Comparison of ENCODE assay signal across 8 cellular contexts in genomic region chr18:58862404-58862803, GRCh38. TPM values are rescaled to one million over a fixed set of nuclear protein-coding genes. Genes with fewer than 3 reads are reported as not detected.
DNase-seq lines count a peak whose midpoint lies in the region; ATAC-seq and TF ChIP-seq lines count a peak whose summit lies in the region.

No MANE protein-coding gene starts in this region.

- H3K9me3 ChIP-seq in GM23248 (ENCODE audit: low read depth) (no peaks in the 10 kb centered on the region), OCI-LY7 (ENCODE audit: low read length) (no peaks in the 10 kb centered on the region), esophagus muscularis mucosa (no peaks in the 10 kb centered on the region)

- H3K9me2 ChIP-seq in GM23248 (ENCODE audit: insufficient read depth) (no peaks in the 10 kb centered on the region), OCI-LY7 (ENCODE audit: insufficient read depth, low read length) (no peaks in the 10 kb centered on the region)

- POLR2A ChIA-PET in OCI-LY7 (lab: Charles Lee) (interaction anchor here (0.9 kb wide), 1 partner anchor 12 kb away, joined by 3 read pairs; no protein-coding TSS in a partner anchor), HEK293T (lab: Yijun Ruan, JAX) (no interaction called here)

- ATAC-seq in GM18498 (IDR thresholded peaks at IDR 0.05; ENCODE audit: unreplicated experiment) = no peak
- ATAC-seq in HG02798 (IDR thresholded peaks at IDR 0.05; ENCODE audit: poor library complexity, unreplicated experiment) = no peak

- H3K27ac ChIP-seq in GM23248 = peak overlapping the region; percentile 90
- peak overlapping the region; percentile 65 for H3K27ac ChIP-seq in OCI-LY7 (ENCODE audit: low read depth, low read length, poor library complexity, severe bottlenecking)
- peak overlapping the region; percentile 92 to 96 (median 96) for H3K27ac ChIP-seq in esophagus muscularis mucosa (replicated peaks in 1 of 4)

- DNase-seq in GM23248 (no peak), OCI-LY7 (ENCODE audit: low spot score) (peak; percentile 5), esophagus muscularis mucosa (ENCODE audit: extremely low spot score) (no peak), retina (peak; percentile 63), HEK293T (ENCODE audit: extremely low spot score) (no peak), UCSD-AML1 (lab: John Stamatoyannopoulos, UW; ENCODE audit: unreplicated experiment) (no peak)

- BruUV-seq in OCI-LY7 (replicated peaks; lab: Mats Ljungman, UMichigan) = no TSS peak

- no peak for TF ChIP-seq EP300 in esophagus muscularis mucosa (IDR thresholded peaks at IDR 0.05)

- H3K4me1 ChIP-seq in GM23248 (ENCODE audit: insufficient read depth) = peaks cover 88% of the 10 kb centered on the region
- peaks cover 31% of the 10 kb centered on the region for H3K4me1 ChIP-seq in OCI-LY7 (ENCODE audit: insufficient read depth, low read length, poor library complexity, severe bottlenecking)
- peaks cover 63 to 82% (median 73%) of the 10 kb centered on the region in 4 donors for H3K4me1 ChIP-seq in esophagus muscularis mucosa

- H3K4me2 ChIP-seq in GM23248 (ENCODE audit: unreplicated experiment) = peak overlapping the region; percentile 84
- H3K4me2 ChIP-seq in OCI-LY7 (ENCODE audit: low read length) = peak overlapping the region; percentile 88

- CTCF ChIA-PET in OCI-LY7 (lab: Charles Lee; ENCODE audit: unreplicated experiment) (no interaction called here), HEK293T (lab: Yijun Ruan, JAX) (no interaction called here)

- H3F3A ChIP-seq in GM23248 (ENCODE audit: insufficient read depth) = peaks cover 51% of the 10 kb centered on the region

- TF ChIP-seq CTCF in OCI-LY7 (conservative IDR thresholded peaks at IDR 0.05; ENCODE audit: low read length) (no peak), esophagus muscularis mucosa (IDR thresholded peaks at IDR 0.05) (no peak)

- peak overlapping the region; percentile 90 for H2AFZ ChIP-seq in GM23248
- peak overlapping the region; percentile 95 for H2AFZ ChIP-seq in OCI-LY7 (ENCODE audit: low read length)

- no peaks in the 10 kb centered on the region for H3K27me3 ChIP-seq in GM23248 (replicated peaks; ENCODE audit: insufficient read depth)
- no peaks in the 10 kb centered on the region for H3K27me3 ChIP-seq in esophagus muscularis mucosa

- 39 to 41% methylated on average over 10 of the region's 10 CpGs for WGBS in GM23248 (ENCODE audit: low coverage in 1 of 2, low lambda C conversion rate in 2 of 2, missing lambda C conversion rate in 2 of 2), 2 experiments
- WGBS in esophagus muscularis mucosa = 71% methylated on average over 10 of the region's 10 CpGs

- H3K79me2 ChIP-seq in GM23248 (ENCODE audit: insufficient read depth) = peaks cover 48% of the 10 kb centered on the region
- H3K79me2 ChIP-seq in OCI-LY7 (ENCODE audit: insufficient read depth, low read depth, low read length) = peaks cover 4% of the 10 kb centered on the region; the same call in 1 of the 2 replicates

- H4K20me1 ChIP-seq in GM23248 (ENCODE audit: insufficient read depth) (no peaks in the 10 kb centered on the region), OCI-LY7 (ENCODE audit: insufficient read depth, low read length) (no peaks in the 10 kb centered on the region)

- intact Hi-C loops in OCI-LY7 (cut with micrococcal nuclease; ENCODE audit: unreplicated experiment) = loop anchor here (10.0 kb wide), 1 partner anchor 78 kb away; no protein-coding TSS in a partner anchor
- intact Hi-C loops in esophagus muscularis mucosa (cut with DNase I) = loop anchor here (5.0 kb wide), 1 partner anchor 275 kb away; the partner anchor contains the start of gene SEC11C

- peak overlapping the region; percentile 95 for H3K9ac ChIP-seq in GM23248

- TF ChIP-seq POLR2A in esophagus muscularis mucosa (IDR thresholded peaks at IDR 0.05; ENCODE audit: low read depth) = no peak

- in situ Hi-C loops in GM23248 (cut with MboI) = no loop called here

- H3K4me3 ChIP-seq in GM23248 = peak overlapping the region; percentile 75
- peak overlapping the region; percentile 66 for H3K4me3 ChIP-seq in OCI-LY7 (ENCODE audit: low read depth, low read length, poor library complexity, severe bottlenecking)
- peak overlapping the region; percentile 61 to 72 (median 66) for H3K4me3 ChIP-seq in esophagus muscularis mucosa

- no peaks in the 10 kb centered on the region for H3K36me3 ChIP-seq in GM23248 (ENCODE audit: low read depth)
- H3K36me3 ChIP-seq in OCI-LY7 (ENCODE audit: insufficient read depth, low read length) = peaks cover 5% of the 10 kb centered on the region
- H3K36me3 ChIP-seq in esophagus muscularis mucosa = peaks cover 0 to 3% (median 1%) of the 10 kb centered on the region in 4 donors

TF ChIP-seq in HEK293T, 16 proteins besides CTCF, POLR2A, EP300 and RAD21:
- no peak for TF ChIP-seq SP1 (IDR thresholded peaks at IDR 0.05)
- no peak for TF ChIP-seq SUZ12 (IDR thresholded peaks at IDR 0.05)
- TF ChIP-seq TARDBP (IDR thresholded peaks at IDR 0.05) = no peak

RNA-seq across cellular contexts. Expression of gene ZNF532, which starts 2.3 kb away (rescaled TPM):
- 19.0 and 31.9 TPM in 2 replicates for total RNA-seq in GM23248 (2014; rRNA removed; shearing (Covaris generic))
- 13.2 and 14.3 TPM in 2 replicates for polyA plus RNA-seq in GM23248 (2016; fragmentation: Nextera tagmentation; extraction: Ambion mirVana)
- total RNA-seq in OCI-LY7 (2014; rRNA removed; shearing (Covaris generic)) = 10.4 and 21.3 TPM in 2 replicates
- total RNA-seq in OCI-LY7 (2022) = 18.7 and 25.1 TPM in 2 replicates
- total RNA-seq in esophagus muscularis mucosa = 100 to 1,000 TPM in 1 of 4 donors, 10 to 100 TPM in 3; 62.3 to 121 (median 64.7) TPM

Comparison
In these comparisons a context has a peak if more than half of its experiments do, and no peak if none do; other contexts are left out.
1. DNase-seq: peak in OCI-LY7 (single experiment) and retina (single experiment); none in GM23248 (single experiment), esophagus muscularis mucosa (single experiment), HEK293T (single experiment) and UCSD-AML1 (single experiment).
2. Peak in every context shown above with its lines, with median percentiles within 50 percentile points of each other: H3K27ac ChIP-seq and H3K4me3 ChIP-seq.